Comparison of ENCODE assay signal across 8 cellular contexts in genomic region chr19:23249911-23250649, GRCh38. TPM values are rescaled to one million over a fixed set of nuclear protein-coding genes. Genes with fewer than 3 reads are reported as not detected.
A peak's percentile ranks its signal among the peaks of the same experiment; 100 is the strongest.
DNase-seq lines count a peak whose midpoint lies in the region; FAIRE-seq lines count a peak whose summit lies in the region.

Gene ZNF724 (minus strand): TSS chr19:23250394. CDS start chr19:23250242, 152 bp downstream.

- no peaks in the 10 kb centered on the region for H3K27me3 ChIP-seq in HAP-1 (ENCODE audit: low read depth)
- no peaks in the 10 kb centered on the region for H3K27me3 ChIP-seq in SJSA1 (replicated peaks)
- H3K27me3 ChIP-seq in neuron (ENCODE audit: insufficient read depth, low read length) = no peaks in the 10 kb centered on the region

- FAIRE-seq in frontal cortex (lab: Jason Lieb, UNC) = peak; percentile 89

- H3K4me3 ChIP-seq in HAP-1 (peak within 1 kb of the TSS; percentile 59), SJSA1 (peak within 1 kb of the TSS; percentile 51), neuron (ENCODE audit: low read length) (peak within 1 kb of the TSS; percentile 72)

- H3K9me3 ChIP-seq in HAP-1 (peaks cover 7% of the 10 kb centered on the region), SJSA1 (replicated peaks) (peaks cover 3% of the 10 kb centered on the region; the same call in 1 of the 2 replicates), neuron (ENCODE audit: low read length) (peaks cover 15% of the 10 kb centered on the region)

- H2AFZ ChIP-seq in neuron (ENCODE audit: low read depth, low read length) = peak within 1 kb of the TSS; percentile 46

- H3K36me3 ChIP-seq in HAP-1 (replicated peaks) = peaks cover 35% of the 10 kb centered on the region
- peaks cover 27% of the 10 kb centered on the region for H3K36me3 ChIP-seq in SJSA1
- H3K36me3 ChIP-seq in neuron (ENCODE audit: insufficient read depth, low read length) = peaks cover 22% of the 10 kb centered on the region

- peaks cover 11% of the 10 kb centered on the region for H3K4me1 ChIP-seq in HAP-1
- no peaks in the 10 kb centered on the region; the same call in 1 of the 2 replicates for H3K4me1 ChIP-seq in SJSA1 (replicated peaks)
- H3K4me1 ChIP-seq in neuron (ENCODE audit: insufficient read depth, low read length) = no peaks in the 10 kb centered on the region

- H3K27ac ChIP-seq in SJSA1 = peak within 1 kb of the TSS; percentile 38

- DNase-seq in G401 (ENCODE audit: low spot score) = peak; percentile 99
- peak; percentile 95 to 97 for DNase-seq in HAP-1 (ENCODE audit: low spot score in 2 of 2)
- DNase-seq in MV-4-11 (lab: John Stamatoyannopoulos, UW) = peak; percentile 100
- peak; percentile 87 to 90 for DNase-seq in SJSA1 (ENCODE audit: low read depth in 1 of 2, low spot score in 2 of 2)
- DNase-seq in activated naive CD4-positive, alpha-beta T cell (lab: John Stamatoyannopoulos, UW) = peak; percentile 58 to 78 (median 66)
- DNase-seq in frontal cortex (ENCODE audit: low spot score in 2 of 2) = peak; percentile 72 to 93
- DNase-seq in stromal cell of bone marrow (ENCODE audit: low read depth) = peak; percentile 98

- in situ Hi-C loops in G401 (cut with HindIII; ENCODE audit: low sequenced_read_pairs) (no loop called here), HAP-1 (cut with MboI; ENCODE audit: low sequenced_read_pairs) (no loop called here)

RNA-seq across cellular contexts. Expression of gene ZNF724, which starts in this region (rescaled TPM):
- total RNA-seq in G401 (2014; rRNA removed; shearing (Covaris generic)) = 8.7 and 19.7 TPM in 2 replicates
- 6.0 and 13.1 TPM in 2 replicates for total RNA-seq in SJSA1 (2014; rRNA removed; shearing (Covaris generic))
- 24.1 TPM for total RNA-seq in frontal cortex

Comparison
In these comparisons a context has a peak if more than half of its experiments do, and no peak if none do; other contexts are left out.
1. Peak in every context shown above with its lines: DNase-seq, H3K4me3 ChIP-seq and H3K27ac ChIP-seq.